In genomic region chr22:37157516-37158289, GRCh38 we compare ENCODE assay signal across 20 cellular contexts. TPM values are rescaled to one million over a fixed set of nuclear protein-coding genes. Genes with fewer than 3 reads are reported as not detected.
A peak's percentile ranks its signal among the peaks of the same experiment; 100 is the strongest.
DNase-seq lines count a peak whose midpoint lies in the region; ATAC-seq, FAIRE-seq and TF ChIP-seq lines count a peak whose summit lies in the region.
"Had no signal": no experiment of that assay in that cellular context is flagged by ENCODE, and none has a peak within 500 bp of the region (broad histone marks: within the 10 kb centered on the region; RNA-seq: fewer than 3 reads in every experiment).

No MANE protein-coding gene starts in this region.

- BruUV-seq in HepG2 (replicated peaks; lab: Mats Ljungman, UMichigan): no TSS peak

- TF ChIP-seq POLR2A in HepG2 (IDR thresholded peaks at IDR 0.05; ENCODE audit: insufficient read depth in 1 of 2, low read depth in 2 of 2, low read length in 2 of 2) (no peak), right lobe of liver (IDR thresholded peaks at IDR 0.05) (no peak)

- no peaks in the 10 kb centered on the region for H3K27me3 Mint-ChIP-seq in CD8-positive, alpha-beta T cell (ENCODE audit: low read depth)

- H4K20me1 ChIP-seq in HepG2 (ENCODE audit: insufficient read depth, low read length): no peaks in the 10 kb centered on the region

- peaks cover 12% of the 10 kb centered on the region for H3K36me3 Mint-ChIP-seq in stimulated activated effector memory CD8-positive, alpha-beta T cell treated with anti-CD3 and anti-CD28 coated beads, Interleukin-12 subunit alpha, Interleukin-12 subunit beta, amount 100 ng/mL, for 72 hours
- no peaks in the 10 kb centered on the region for H3K36me3 Mint-ChIP-seq in CD8-positive, alpha-beta T cell
- H3K36me3 Mint-ChIP-seq: WTC11 had no signal

- no peak for TF ChIP-seq RAD21 in HepG2 (CRISPR knock-in tag; IDR thresholded peaks at IDR 0.05)

- TF ChIP-seq EP300 in HepG2 (IDR thresholded peaks at IDR 0.05; ENCODE audit: low read depth in 2 of 2, low read length in 2 of 2) (no peak), HepG2 (CRISPR knock-in tag; IDR thresholded peaks at IDR 0.05; ENCODE audit: borderline replicate concordance) (no peak)

- H3K9ac ChIP-seq in HepG2 (ENCODE audit: insufficient read depth, low read depth, low read length): no peak overlapping the region

- H3K9me3 Mint-ChIP-seq in stimulated activated effector memory CD8-positive, alpha-beta T cell treated with anti-CD3 and anti-CD28 coated beads, Interleukin-12 subunit alpha, Interleukin-12 subunit beta, amount 100 ng/mL, for 72 hours: no peaks in the 10 kb centered on the region
- H3K9me3 Mint-ChIP-seq in CD8-positive, alpha-beta T cell: no peaks in the 10 kb centered on the region
- H3K9me3 Mint-ChIP-seq: neural crest cell had no signal

- POLR2A ChIA-PET in HepG2 (lab: Yijun Ruan, JAX): interaction anchor here (1.3 kb wide), 1 partner anchor 42 kb away, joined by 3 read pairs; no protein-coding TSS in a partner anchor
- POLR2A ChIA-PET in CD8-positive, alpha-beta T cell (lab: Charles Lee): interaction anchor here (1.0 kb wide), 1 partner anchor 31 kb away, joined by 3 read pairs; no protein-coding TSS in a partner anchor

- H3K4me3 Mint-ChIP-seq in stimulated activated effector memory CD8-positive, alpha-beta T cell treated with anti-CD3 and anti-CD28 coated beads, Interleukin-12 subunit alpha, Interleukin-12 subunit beta, amount 100 ng/mL, for 72 hours: peak overlapping the region; percentile 47
- no peak overlapping the region for H3K4me3 Mint-ChIP-seq in CD8-positive, alpha-beta T cell
- H3K4me3 Mint-ChIP-seq: neural crest cell, WTC11 had no signal

- TF ChIP-seq CTCF in HepG2 (CRISPR knock-in tag; IDR thresholded peaks at IDR 0.05): no peak
- no peak for TF ChIP-seq CTCF in right lobe of liver (IDR thresholded peaks at IDR 0.05)
- no peak for TF ChIP-seq CTCF in epithelial cell of esophagus (IDR thresholded peaks at IDR 0.05; ENCODE audit: insufficient read depth, low read depth, low read length, missing control alignments)
- no peak for TF ChIP-seq CTCF in CD8-positive, alpha-beta T cell (IDR thresholded peaks at IDR 0.05)
- no peak for TF ChIP-seq CTCF in coronary artery (IDR thresholded peaks at IDR 0.05)

- intact Hi-C loops in HepG2 (cut with micrococcal nuclease; ENCODE audit: unreplicated experiment): no loop called here
- intact Hi-C loops in right lobe of liver (cut with DNase I): no loop called here
- intact Hi-C loops in CD8-positive, alpha-beta T cell (cut with DNase I, micrococcal nuclease): no loop called here

- H3K4me3 ChIP-seq in HepG2 (replicated peaks in 1 of 3; ENCODE audit: insufficient read depth in 1 of 3, low read depth in 2 of 3, low read length in 3 of 3): no peak overlapping the region
- H3K4me3 ChIP-seq in right lobe of liver: no peak overlapping the region
- H3K4me3 ChIP-seq in epithelial cell of esophagus (ENCODE audit: low read length): no peak overlapping the region
- H3K4me3 ChIP-seq in CD8-positive, alpha-beta T cell (ENCODE audit: low read depth, low read length): no peak overlapping the region
- H3K4me3 ChIP-seq in coronary artery: no peak overlapping the region
- H3K4me3 ChIP-seq: colonic mucosa, SK-N-MC had no signal

- H3K4me1 Mint-ChIP-seq in stimulated activated effector memory CD8-positive, alpha-beta T cell treated with anti-CD3 and anti-CD28 coated beads, Interleukin-12 subunit alpha, Interleukin-12 subunit beta, amount 100 ng/mL, for 72 hours: peaks cover 80% of the 10 kb centered on the region
- peaks cover 40% of the 10 kb centered on the region for H3K4me1 Mint-ChIP-seq in CD8-positive, alpha-beta T cell (ENCODE audit: low read depth)
- H3K4me1 Mint-ChIP-seq: neural crest cell had no signal

- H3K27me3 ChIP-seq in HepG2 (ENCODE audit: control insufficient read depth in 1 of 2, insufficient read depth in 2 of 2, low read length in 2 of 2) (peaks cover 0 to 12% of the 10 kb centered on the region in 2 experiments; a peak in 2 of 5 replicates), right lobe of liver (no peaks in the 10 kb centered on the region)
- H3K27me3 ChIP-seq in CD8-positive, alpha-beta T cell (ENCODE audit: insufficient read depth, low read length): no peaks in the 10 kb centered on the region
- H3K27me3 ChIP-seq: colonic mucosa had no signal

- ATAC-seq in HepG2 (no peak), right lobe of liver (no peak)
- ATAC-seq in stimulated activated effector memory CD8-positive, alpha-beta T cell treated with anti-CD3 and anti-CD28 coated beads, Interleukin-12 subunit alpha, Interleukin-12 subunit beta, amount 100 ng/mL, for 72 hours: no peak
- ATAC-seq in CD8-positive, alpha-beta T cell: no peak
- ATAC-seq: WTC11 had no signal

- H3K27ac ChIP-seq in HepG2 (ENCODE audit: extremely low read length, insufficient read depth, low read length) (no peak overlapping the region), right lobe of liver (no peak overlapping the region), coronary artery (no peak overlapping the region)
- H3K27ac ChIP-seq in CD8-positive, alpha-beta T cell (ENCODE audit: low read depth, low read length): no peak overlapping the region
- H3K27ac ChIP-seq: colonic mucosa, SK-N-MC had no signal

- CTCF ChIA-PET in HepG2 (lab: Yijun Ruan, JAX; ENCODE audit: low intra/inter-chr PET ratio, low total read pairs): no interaction called here
- CTCF ChIA-PET in CD8-positive, alpha-beta T cell (lab: Charles Lee): interaction anchor here (1.1 to 2.2 kb wide), 2 partner anchors 10 to 41 kb away, joined by 3 to 6 read pairs; no protein-coding TSS in a partner anchor

- H3K4me1 ChIP-seq in HepG2 (ENCODE audit: insufficient read depth, low read length): peaks cover 7% of the 10 kb centered on the region; the same call in 1 of the 2 replicates
- H3K4me1 ChIP-seq in right lobe of liver: no peaks in the 10 kb centered on the region
- peaks cover 18% of the 10 kb centered on the region for H3K4me1 ChIP-seq in CD8-positive, alpha-beta T cell (ENCODE audit: insufficient read depth, low read length)
- H3K4me1 ChIP-seq: colonic mucosa had no signal

- no peaks in the 10 kb centered on the region for H3K9me3 ChIP-seq in HepG2 (ENCODE audit: low read length)
- H3K9me3 ChIP-seq in right lobe of liver: no peaks in the 10 kb centered on the region
- no peaks in the 10 kb centered on the region for H3K9me3 ChIP-seq in CD8-positive, alpha-beta T cell (ENCODE audit: low read length)
- H3K9me3 ChIP-seq: colonic mucosa had no signal

- 44% methylated on average over 13 of the region's 13 CpGs for WGBS in HepG2 (ENCODE audit: low lambda C conversion rate)
- WGBS in right lobe of liver (ENCODE audit: insufficient coverage, low coverage, low lambda C conversion rate, missing lambda C conversion rate): 73% methylated on average over 5 of the region's 13 CpGs

- no peak overlapping the region for H3K4me2 ChIP-seq in HepG2 (ENCODE audit: low read depth, low read length)

- peak overlapping the region; percentile 79 for H3K27ac Mint-ChIP-seq in stimulated activated effector memory CD8-positive, alpha-beta T cell treated with anti-CD3 and anti-CD28 coated beads, Interleukin-12 subunit alpha, Interleukin-12 subunit beta, amount 100 ng/mL, for 72 hours
- H3K27ac Mint-ChIP-seq in CD8-positive, alpha-beta T cell: no peak overlapping the region
- H3K27ac Mint-ChIP-seq: WTC11 had no signal

- no peak for DNase-seq in HepG2 (ENCODE audit: low spot score)
- DNase-seq in right lobe of liver: no peak
- peak; percentile 69 for DNase-seq in NCI-H226
- DNase-seq in epithelial cell of esophagus (ENCODE audit: low read depth): peak; percentile 67
- DNase-seq in stimulated activated effector memory CD8-positive, alpha-beta T cell treated with anti-CD3 and anti-CD28 coated beads, Interleukin-12 subunit alpha, Interleukin-12 subunit beta, amount 100 ng/mL, for 72 hours (ENCODE audit: low spot score in 2 of 2): no peak
- DNase-seq in CD8-positive, alpha-beta T cell: no peak
- no peak for DNase-seq in NCI-H128 (lab: John Stamatoyannopoulos, UW; ENCODE audit: unreplicated experiment)
- DNase-seq in coronary artery (ENCODE audit: low spot score): no peak
- DNase-seq: amygdala, colonic mucosa, DMS53, Kasumi-1, NCI-H187, NCI-H524 treated with DMSO at 0.1 percent for 48 hours had no signal

- no peak overlapping the region for H2AFZ ChIP-seq in HepG2 (ENCODE audit: low read length)

- no peaks in the 10 kb centered on the region for H3K36me3 ChIP-seq in HepG2 (replicated peaks in 1 of 2; ENCODE audit: control insufficient read depth in 1 of 2, insufficient read depth in 2 of 2, low read length in 2 of 2)
- no peaks in the 10 kb centered on the region for H3K36me3 ChIP-seq in right lobe of liver
- no peaks in the 10 kb centered on the region for H3K36me3 ChIP-seq in CD8-positive, alpha-beta T cell (ENCODE audit: insufficient read depth, low read length)
- H3K36me3 ChIP-seq: colonic mucosa had no signal

- no peak for FAIRE-seq in HepG2 (lab: Jason Lieb, UNC)

- H3K79me2 ChIP-seq in HepG2 (ENCODE audit: insufficient read depth, low read length): no peaks in the 10 kb centered on the region

- in situ Hi-C loops in HepG2 (cut with HindIII; ENCODE audit: extremely low pct_ligation_motif_present, low pct_unique_long_range_greater_than_20kb): no loop called here

RNA-seq across cellular contexts. Expression of gene IL2RB, which starts 8.0 kb away (rescaled TPM):
- total RNA-seq in HepG2 (2016; rRNA removed; fragmentation: Illumina TruSeq; extraction: Trizol): not detected in 2 replicates
- total RNA-seq in HepG2 (2016; cell fraction: cytosol; rRNA removed; fragmentation: Illumina TruSeq; extraction: Trizol; ENCODE audit: low read depth): not detected in 2 replicates
- not detected in 2 replicates for total RNA-seq in HepG2 (2016; cell fraction: insoluble cytoplasmic fraction; rRNA removed; fragmentation: Illumina TruSeq; extraction: Trizol)
- total RNA-seq in HepG2 (2016; cell fraction: membrane; rRNA removed; fragmentation: Illumina TruSeq; extraction: Trizol): not detected in 2 replicates
- total RNA-seq in HepG2 (2016; cell fraction: nucleus; rRNA removed; fragmentation: Illumina TruSeq; extraction: Trizol): not detected in 2 replicates
- polyA plus RNA-seq in HepG2 (2011; rRNA removed): 0.05 TPM in 1 of 2 replicates, not detected in the other
- 0.10 TPM in 1 of 2 replicates, not detected in the other for polyA plus RNA-seq in HepG2 (2011; cell fraction: cytosol; rRNA removed)
- polyA plus RNA-seq in HepG2 (2011; cell fraction: nucleus; rRNA removed): 0.09 TPM in 1 of 2 replicates, not detected in the other
- polyA plus RNA-seq in HepG2 (2012): 0.03 TPM in 1 of 2 replicates, not detected in the other
- polyA plus RNA-seq in HepG2 (2016; cell fraction: cytosol; fragmentation: Illumina TruSeq; extraction: Trizol; ENCODE audit: low read depth): not detected in 2 replicates
- not detected in 2 replicates for polyA plus RNA-seq in HepG2 (2016; cell fraction: insoluble cytoplasmic fraction; fragmentation: Illumina TruSeq; extraction: Trizol; ENCODE audit: low read depth)
- not detected in 2 replicates for polyA plus RNA-seq in HepG2 (2016; cell fraction: membrane; fragmentation: Illumina TruSeq; extraction: Trizol; ENCODE audit: low read depth)
- not detected in 2 replicates for polyA plus RNA-seq in HepG2 (2016; cell fraction: nucleus; fragmentation: Illumina TruSeq; extraction: Trizol; ENCODE audit: insufficient read depth, low read depth)
- polyA minus RNA-seq in HepG2 (2011; rRNA and poly(A)+ RNA removed; ENCODE audit: low replicate concordance): 0.06 TPM in 1 of 2 replicates, not detected in the other
- polyA minus RNA-seq in HepG2 (2011; cell fraction: cytosol; rRNA and poly(A)+ RNA removed): not detected in 2 replicates
- not detected in 2 replicates for polyA minus RNA-seq in HepG2 (2011; cell fraction: nucleus; rRNA and poly(A)+ RNA removed)
- total RNA-seq in right lobe of liver: 1 to 10 TPM; 1.2 to 8.6 (median 2.0) TPM
- total RNA-seq in CD8-positive, alpha-beta T cell: 100 to 1,000 TPM; 121 to 129 TPM
- total RNA-seq: OCI-LY7 had no signal

RNA-seq across cellular contexts. Expression of gene C1QTNF6, which starts 30.3 kb away (rescaled TPM):
- 1.5 and 2.7 TPM in 2 replicates for total RNA-seq in HepG2 (2016; rRNA removed; fragmentation: Illumina TruSeq; extraction: Trizol)
- 0.40 and 0.97 TPM in 2 replicates for total RNA-seq in HepG2 (2016; cell fraction: cytosol; rRNA removed; fragmentation: Illumina TruSeq; extraction: Trizol; ENCODE audit: low read depth)
- 1.1 and 2.5 TPM in 2 replicates for total RNA-seq in HepG2 (2016; cell fraction: insoluble cytoplasmic fraction; rRNA removed; fragmentation: Illumina TruSeq; extraction: Trizol)
- 1.7 and 1.8 TPM in 2 replicates for total RNA-seq in HepG2 (2016; cell fraction: membrane; rRNA removed; fragmentation: Illumina TruSeq; extraction: Trizol)
- total RNA-seq in HepG2 (2016; cell fraction: nucleus; rRNA removed; fragmentation: Illumina TruSeq; extraction: Trizol): 4.5 and 5.3 TPM in 2 replicates
- polyA plus RNA-seq in HepG2 (2011; rRNA removed): 6.9 and 10.7 TPM in 2 replicates
- 3.0 and 4.1 TPM in 2 replicates for polyA plus RNA-seq in HepG2 (2011; cell fraction: cytosol; rRNA removed)
- 39.8 and 43.2 TPM in 2 replicates for polyA plus RNA-seq in HepG2 (2011; cell fraction: nucleus; rRNA removed)
- 4.1 and 5.1 TPM in 2 replicates for polyA plus RNA-seq in HepG2 (2012)
- 0.60 and 1.2 TPM in 2 replicates for polyA plus RNA-seq in HepG2 (2016; cell fraction: cytosol; fragmentation: Illumina TruSeq; extraction: Trizol; ENCODE audit: low read depth)
- 1.7 and 1.9 TPM in 2 replicates for polyA plus RNA-seq in HepG2 (2016; cell fraction: insoluble cytoplasmic fraction; fragmentation: Illumina TruSeq; extraction: Trizol; ENCODE audit: low read depth)
- 1.6 and 1.8 TPM in 2 replicates for polyA plus RNA-seq in HepG2 (2016; cell fraction: membrane; fragmentation: Illumina TruSeq; extraction: Trizol; ENCODE audit: low read depth)
- 8.4 and 10.3 TPM in 2 replicates for polyA plus RNA-seq in HepG2 (2016; cell fraction: nucleus; fragmentation: Illumina TruSeq; extraction: Trizol; ENCODE audit: insufficient read depth, low read depth)
- polyA minus RNA-seq in HepG2 (2011; rRNA and poly(A)+ RNA removed; ENCODE audit: low replicate concordance): 8.3 and 36.4 TPM in 2 replicates
- polyA minus RNA-seq in HepG2 (2011; cell fraction: cytosol; rRNA and poly(A)+ RNA removed): 2.5 and 4.0 TPM in 2 replicates
- 18.0 and 21.3 TPM in 2 replicates for polyA minus RNA-seq in HepG2 (2011; cell fraction: nucleus; rRNA and poly(A)+ RNA removed)
- total RNA-seq in right lobe of liver: 10 to 100 TPM in 2 of 6 experiments, 1 to 10 TPM in 4; 3.3 to 12.6 (median 6.3) TPM
- 10 to 100 TPM; 12.0 to 12.9 TPM for total RNA-seq in CD8-positive, alpha-beta T cell

RNA-seq across cellular contexts. Expression of gene TMPRSS6, which starts 48.2 kb away (rescaled TPM):
- 1.5 and 4.2 TPM in 2 replicates for total RNA-seq in HepG2 (2016; rRNA removed; fragmentation: Illumina TruSeq; extraction: Trizol)
- 1.1 and 1.5 TPM in 2 replicates for total RNA-seq in HepG2 (2016; cell fraction: cytosol; rRNA removed; fragmentation: Illumina TruSeq; extraction: Trizol; ENCODE audit: low read depth)
- 1.5 and 5.2 TPM in 2 replicates for total RNA-seq in HepG2 (2016; cell fraction: insoluble cytoplasmic fraction; rRNA removed; fragmentation: Illumina TruSeq; extraction: Trizol)
- 1.7 and 2.7 TPM in 2 replicates for total RNA-seq in HepG2 (2016; cell fraction: membrane; rRNA removed; fragmentation: Illumina TruSeq; extraction: Trizol)
- 5.1 and 6.1 TPM in 2 replicates for total RNA-seq in HepG2 (2016; cell fraction: nucleus; rRNA removed; fragmentation: Illumina TruSeq; extraction: Trizol)
- 4.8 and 8.5 TPM in 2 replicates for polyA plus RNA-seq in HepG2 (2011; rRNA removed)
- 5.4 and 5.9 TPM in 2 replicates for polyA plus RNA-seq in HepG2 (2011; cell fraction: cytosol; rRNA removed)
- polyA plus RNA-seq in HepG2 (2011; cell fraction: nucleus; rRNA removed): 16.8 and 19.4 TPM in 2 replicates
- polyA plus RNA-seq in HepG2 (2012): 4.2 and 6.4 TPM in 2 replicates
- 1.7 TPM in 2 replicates for polyA plus RNA-seq in HepG2 (2016; cell fraction: cytosol; fragmentation: Illumina TruSeq; extraction: Trizol; ENCODE audit: low read depth)
- 2.3 and 2.6 TPM in 2 replicates for polyA plus RNA-seq in HepG2 (2016; cell fraction: insoluble cytoplasmic fraction; fragmentation: Illumina TruSeq; extraction: Trizol; ENCODE audit: low read depth)
- polyA plus RNA-seq in HepG2 (2016; cell fraction: membrane; fragmentation: Illumina TruSeq; extraction: Trizol; ENCODE audit: low read depth): 2.4 and 3.1 TPM in 2 replicates
- polyA plus RNA-seq in HepG2 (2016; cell fraction: nucleus; fragmentation: Illumina TruSeq; extraction: Trizol; ENCODE audit: insufficient read depth, low read depth): 10.0 and 11.5 TPM in 2 replicates
- polyA minus RNA-seq in HepG2 (2011; rRNA and poly(A)+ RNA removed; ENCODE audit: low replicate concordance): 6.6 TPM in 1 of 2 replicates, not detected in the other
- polyA minus RNA-seq in HepG2 (2011; cell fraction: cytosol; rRNA and poly(A)+ RNA removed): 1.1 and 1.9 TPM in 2 replicates
- polyA minus RNA-seq in HepG2 (2011; cell fraction: nucleus; rRNA and poly(A)+ RNA removed): 4.0 and 5.2 TPM in 2 replicates
- total RNA-seq in right lobe of liver: 100 to 1,000 TPM in 1 of 6 experiments, 10 to 100 TPM in 5; 40.7 to 104 (median 60.6) TPM
- under 1 TPM; 0.27 to 0.58 TPM for total RNA-seq in CD8-positive, alpha-beta T cell
- total RNA-seq: glomerular endothelial cell, neural crest cell, OCI-LY7 had no signal
- polyA plus RNA-seq: BJ had no signal

RNA-seq across cellular contexts. Expression of gene SSTR3, which starts 54.6 kb away (rescaled TPM):
- 0.39 and 0.64 TPM in 2 replicates for total RNA-seq in HepG2 (2016; rRNA removed; fragmentation: Illumina TruSeq; extraction: Trizol)
- 0.09 and 0.10 TPM in 2 replicates for total RNA-seq in HepG2 (2016; cell fraction: cytosol; rRNA removed; fragmentation: Illumina TruSeq; extraction: Trizol; ENCODE audit: low read depth)
- 0.39 and 0.49 TPM in 2 replicates for total RNA-seq in HepG2 (2016; cell fraction: insoluble cytoplasmic fraction; rRNA removed; fragmentation: Illumina TruSeq; extraction: Trizol)
- 0.25 and 0.38 TPM in 2 replicates for total RNA-seq in HepG2 (2016; cell fraction: membrane; rRNA removed; fragmentation: Illumina TruSeq; extraction: Trizol)
- 0.60 and 0.65 TPM in 2 replicates for total RNA-seq in HepG2 (2016; cell fraction: nucleus; rRNA removed; fragmentation: Illumina TruSeq; extraction: Trizol)
- polyA plus RNA-seq in HepG2 (2011; rRNA removed): 0.08 and 0.09 TPM in 2 replicates
- 0.07 and 0.09 TPM in 2 replicates for polyA plus RNA-seq in HepG2 (2011; cell fraction: cytosol; rRNA removed)
- 0.21 and 0.35 TPM in 2 replicates for polyA plus RNA-seq in HepG2 (2011; cell fraction: nucleus; rRNA removed)
- polyA plus RNA-seq in HepG2 (2012): 0.04 and 0.05 TPM in 2 replicates
- 0.06 and 0.11 TPM in 2 replicates for polyA plus RNA-seq in HepG2 (2016; cell fraction: cytosol; fragmentation: Illumina TruSeq; extraction: Trizol; ENCODE audit: low read depth)
- 0.24 and 0.28 TPM in 2 replicates for polyA plus RNA-seq in HepG2 (2016; cell fraction: insoluble cytoplasmic fraction; fragmentation: Illumina TruSeq; extraction: Trizol; ENCODE audit: low read depth)
- polyA plus RNA-seq in HepG2 (2016; cell fraction: membrane; fragmentation: Illumina TruSeq; extraction: Trizol; ENCODE audit: low read depth): 0.11 and 0.14 TPM in 2 replicates
- 0.53 and 0.95 TPM in 2 replicates for polyA plus RNA-seq in HepG2 (2016; cell fraction: nucleus; fragmentation: Illumina TruSeq; extraction: Trizol; ENCODE audit: insufficient read depth, low read depth)
- 0.07 and 0.30 TPM in 2 replicates for polyA minus RNA-seq in HepG2 (2011; rRNA and poly(A)+ RNA removed; ENCODE audit: low replicate concordance)
- not detected in 2 replicates for polyA minus RNA-seq in HepG2 (2011; cell fraction: cytosol; rRNA and poly(A)+ RNA removed)
- 0.13 TPM in 1 of 2 replicates, not detected in the other for polyA minus RNA-seq in HepG2 (2011; cell fraction: nucleus; rRNA and poly(A)+ RNA removed)
- total RNA-seq in right lobe of liver: not detected
- 1 to 10 TPM; 2.6 to 3.1 TPM for total RNA-seq in CD8-positive, alpha-beta T cell
- total RNA-seq: glomerular endothelial cell had no signal
- polyA plus RNA-seq: BJ had no signal

Comparison
In these comparisons a context has a peak if more than half of its experiments do, and no peak if none do; other contexts are left out.
1. RNA of gene TMPRSS6, which starts 48.2 kb away (total RNA-seq): 40.7 to 104 TPM in right lobe of liver; 1.1 to 6.1 TPM in HepG2 and 0.27 to 0.58 TPM in CD8-positive, alpha-beta T cell; every median in the first group is over 4 times any median in the second.
2. DNase-seq: peak in NCI-H226 (single experiment) and epithelial cell of esophagus (single experiment); none in HepG2 (single experiment), right lobe of liver (0 of 3), stimulated activated effector memory CD8-positive, alpha-beta T cell treated with anti-CD3 and anti-CD28 coated beads, Interleukin-12 subunit alpha, Interleukin-12 subunit beta, amount 100 ng/mL, for 72 hours (0 of 2), CD8-positive, alpha-beta T cell (0 of 7), NCI-H128 (single experiment) and coronary artery (single experiment).
3. RNA of gene IL2RB, which starts 8.0 kb away (total RNA-seq): 121 to 129 TPM in CD8-positive, alpha-beta T cell; 1.2 to 8.6 TPM in right lobe of liver and not detected in HepG2; every median in the first group is over 10 times any median in the second.